13 cellular contexts compared by ENCODE assay signal in the genomic region with DNA sequence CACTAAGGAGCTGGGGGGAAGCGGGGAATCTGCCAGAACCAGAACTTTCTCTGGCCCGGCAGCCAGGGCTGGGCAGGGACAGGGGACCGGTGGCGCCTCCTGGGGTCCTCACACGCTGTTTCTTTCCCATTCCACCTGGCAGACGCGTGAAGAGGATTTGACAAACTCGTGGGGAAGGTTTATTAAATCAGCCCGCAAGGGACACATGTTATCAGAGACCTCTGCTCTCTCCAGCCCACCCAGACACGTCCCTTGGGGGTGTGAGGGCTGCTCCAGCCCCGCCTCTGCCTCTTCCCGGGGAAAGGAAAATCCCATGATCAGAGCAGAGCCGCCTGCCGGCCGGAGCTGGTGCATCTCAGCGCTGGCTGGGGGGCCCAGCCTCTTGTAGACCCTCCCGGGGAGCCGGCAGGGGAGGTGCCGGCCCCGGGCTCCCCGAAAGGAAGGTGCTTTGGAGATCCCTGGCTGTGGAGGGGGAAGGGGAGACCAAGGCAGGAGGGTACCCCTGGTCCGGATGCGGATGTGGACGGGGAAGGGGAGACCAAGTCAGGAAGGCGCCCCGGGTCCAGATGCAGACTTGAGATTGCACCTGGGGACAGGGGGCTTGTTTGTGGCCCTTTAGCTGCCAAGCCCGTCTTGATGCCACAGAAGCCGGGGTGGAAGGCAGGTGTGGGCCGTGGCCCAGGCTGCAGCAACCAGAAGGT.
DNase-seq lines count a peak whose midpoint lies in the region; ATAC-seq and TF ChIP-seq lines count a peak whose summit lies in the region.
"Had no signal": no experiment of that assay in that cellular context is flagged by ENCODE, and none has a peak within 500 bp of the region (broad histone marks: within the 10 kb centered on the region; RNA-seq: fewer than 3 reads in every experiment).

No MANE protein-coding gene starts in this region.

- POLR2A ChIA-PET in AG04450 (lab: Yijun Ruan, JAX) (interaction anchor here (0.6 kb wide), 1 partner anchor 150 kb away, joined by 3 read pairs; no protein-coding TSS in a partner anchor), HEK293 (lab: Yijun Ruan, JAX) (no interaction called here)

- H3K36me3 ChIP-seq in HEK293 (ENCODE audit: control insufficient read depth in 2 of 2, insufficient read depth in 1 of 2, low read length in 2 of 2), result no peaks in the 10 kb centered on the region

- ATAC-seq in GM21528 (IDR thresholded peaks at IDR 0.05; ENCODE audit: low FRiP score, unreplicated experiment) (no peak), HG02981 (IDR thresholded peaks at IDR 0.05; ENCODE audit: unreplicated experiment) (no peak)

- H3K4me3 ChIP-seq in AG04450 (ENCODE audit: low read depth, low read length) (no peak overlapping the region), HEK293 (ENCODE audit: low read depth, low read length) (no peak overlapping the region)
- H3K4me3 ChIP-seq: SK-N-MC had no signal

- DNase-seq in AG04450 (ENCODE audit: low read depth, low spot score) (no peak), cerebellar cortex (ENCODE audit: low spot score) (peak; percentile 48), mesenteric fat pad (ENCODE audit: low spot score) (peak; percentile 80), OCI-M2 (lab: John Stamatoyannopoulos, UW; ENCODE audit: unreplicated experiment) (no peak)
- DNase-seq in activated naive CD4-positive, alpha-beta T cell (lab: John Stamatoyannopoulos, UW), result no peak
- DNase-seq: activated CD4-positive, CD25-positive, alpha-beta regulatory T cell; activated T-cell treated with anti-CD3 and anti-CD28 coated beads, Interleukin-2, amount 50 U/mL, for 24 hours; effector memory CD8-positive, alpha-beta T cell; occipital lobe had no signal

- CTCF ChIA-PET in AG04450 (lab: Charles Lee) (no interaction called here), HEK293 (lab: Yijun Ruan, JAX) (interaction anchor here (0.6 to 0.7 kb wide), 2 partner anchors 118 to 330 kb away, joined by 3 read pairs; no protein-coding TSS in a partner anchor)

- H3K27ac ChIP-seq in AG04450 (ENCODE audit: low read depth, low read length) (peak overlapping the region; percentile 11), HEK293 (ENCODE audit: extremely low read depth, low read depth, low read length) (no peak overlapping the region)
- H3K27ac ChIP-seq: SK-N-MC had no signal

- TF ChIP-seq CTCF in AG04450 (IDR thresholded peaks at IDR 0.05; ENCODE audit: low read depth, low read length) (peak; percentile 12; the same call in 1 of the 2 replicates), HEK293 (tag by site-specific recombination; IDR thresholded peaks at IDR 0.05) (no peak)

- H3K9me3 ChIP-seq in AG04450 (ENCODE audit: control insufficient read depth, insufficient read depth, low read length) (no peaks in the 10 kb centered on the region; the same call in 1 of the 2 replicates), HEK293 (ENCODE audit: control insufficient read depth, insufficient read depth, low read depth, low read length) (no peaks in the 10 kb centered on the region)

- H3K4me1 ChIP-seq in HEK293 (ENCODE audit: control insufficient read depth, insufficient read depth, low read length), result no peaks in the 10 kb centered on the region

- no peaks in the 10 kb centered on the region for H3K27me3 ChIP-seq in AG04450 (ENCODE audit: control insufficient read depth, insufficient read depth, low read length)

TF ChIP-seq in HEK293, 187 proteins besides CTCF, POLR2A, EP300 and RAD21:
- TF ChIP-seq PRDM1 (tag by site-specific recombination; IDR thresholded peaks at IDR 0.05), result no peak
- peak; percentile 32; the same call in 1 of the 2 replicates for TF ChIP-seq ZFHX2 (tag by site-specific recombination; conservative IDR thresholded peaks at IDR 0.05)
- TF ChIP-seq ZSCAN16 (tag by site-specific recombination; IDR thresholded peaks at IDR 0.05), result no peak
- no peak for TF ChIP-seq ZNF48 (tag by site-specific recombination; IDR thresholded peaks at IDR 0.05)
- peak; percentile 33; the same call in 1 of the 2 replicates for TF ChIP-seq EGR2 (tag by site-specific recombination; IDR thresholded peaks at IDR 0.05; ENCODE audit: low read depth)
- no peak for TF ChIP-seq ZNF174 (tag by site-specific recombination; IDR thresholded peaks at IDR 0.05)
- TF ChIP-seq ZIC2 (tag by site-specific recombination; IDR thresholded peaks at IDR 0.05), result 0 out of 2 replicates have a peak, but pooled peaks have one; percentile 7

Comparison
In these comparisons a context has a peak if more than half of its experiments do, and no peak if none do; other contexts are left out.
1. DNase-seq: peak in cerebellar cortex (single experiment) and mesenteric fat pad (single experiment); none in AG04450 (single experiment), OCI-M2 (single experiment) and activated naive CD4-positive, alpha-beta T cell (0 of 4).